ENCODE assay signal across 1 cellular context in the genomic region with DNA sequence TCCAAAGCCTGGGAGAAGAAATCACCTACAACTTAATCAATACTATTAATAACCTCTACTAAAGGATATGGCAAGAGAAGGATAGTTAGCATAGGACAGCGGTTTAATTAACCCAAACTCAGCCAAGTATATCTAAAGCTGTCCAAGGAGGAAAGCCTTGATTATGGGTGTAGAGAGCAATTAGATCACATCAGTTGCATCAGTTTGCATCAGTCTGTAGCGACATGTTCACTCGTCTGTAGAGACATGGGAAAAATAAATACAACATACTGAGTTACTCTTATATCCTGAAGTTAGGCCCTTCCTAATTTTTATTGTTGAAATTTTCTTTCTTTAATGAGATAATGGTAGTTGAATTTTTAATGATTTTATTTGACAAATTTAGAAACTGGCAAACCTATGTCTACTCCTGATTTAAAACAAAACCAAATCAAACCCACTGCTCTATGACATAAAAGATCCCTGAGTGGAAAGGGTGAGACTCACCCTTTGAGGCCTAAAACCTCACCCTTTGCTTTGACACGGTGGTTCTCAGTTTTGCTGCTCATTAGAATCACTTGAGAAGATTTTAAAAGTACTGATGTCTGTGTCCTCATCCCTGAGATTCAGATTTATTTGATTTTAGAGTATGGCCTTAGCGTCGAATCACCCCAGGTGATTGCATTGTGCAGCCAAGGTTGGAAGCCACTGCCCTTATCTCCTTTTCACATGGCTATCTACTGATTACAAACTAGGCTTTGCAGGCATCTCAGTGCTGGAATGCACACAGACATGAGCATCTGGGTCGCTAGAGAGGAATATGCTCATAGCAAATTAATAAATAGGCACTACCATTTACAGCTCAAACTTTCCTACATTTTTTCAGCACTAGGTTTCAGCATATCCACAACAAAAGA.
TF ChIP-seq lines count a peak whose summit lies in the region.

No MANE protein-coding gene starts in this region.

TF ChIP-seq in H1, 55 proteins besides CTCF, POLR2A, EP300 and RAD21:
- TF ChIP-seq, protein P1, sequence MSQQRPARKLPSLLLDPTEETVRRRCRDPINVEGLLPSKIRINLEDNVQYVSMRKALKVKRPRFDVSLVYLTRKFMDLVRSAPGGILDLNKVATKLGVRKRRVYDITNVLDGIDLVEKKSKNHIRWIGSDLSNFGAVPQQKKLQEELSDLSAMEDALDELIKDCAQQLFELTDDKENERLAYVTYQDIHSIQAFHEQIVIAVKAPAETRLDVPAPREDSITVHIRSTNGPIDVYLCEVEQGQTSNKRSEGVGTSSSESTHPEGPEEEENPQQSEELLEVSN (IDR thresholded peaks at IDR 0.05) = no peak
- TF ChIP-seq JUND (IDR thresholded peaks at IDR 0.05; ENCODE audit: low read length) (no peak), JUN (IDR thresholded peaks at IDR 0.05; ENCODE audit: low read depth, low read length) (no peak), KDM4A (IDR thresholded peaks at IDR 0.05; ENCODE audit: low read depth, low read length, severe bottlenecking) (no peak)
- TF ChIP-seq, protein P2, sequence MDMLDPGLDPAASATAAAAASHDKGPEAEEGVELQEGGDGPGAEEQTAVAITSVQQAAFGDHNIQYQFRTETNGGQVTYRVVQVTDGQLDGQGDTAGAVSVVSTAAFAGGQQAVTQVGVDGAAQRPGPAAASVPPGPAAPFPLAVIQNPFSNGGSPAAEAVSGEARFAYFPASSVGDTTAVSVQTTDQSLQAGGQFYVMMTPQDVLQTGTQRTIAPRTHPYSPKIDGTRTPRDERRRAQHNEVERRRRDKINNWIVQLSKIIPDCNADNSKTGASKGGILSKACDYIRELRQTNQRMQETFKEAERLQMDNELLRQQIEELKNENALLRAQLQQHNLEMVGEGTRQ (IDR thresholded peaks at IDR 0.05; ENCODE audit: low read length) = no peak
